In the genomic region with DNA sequence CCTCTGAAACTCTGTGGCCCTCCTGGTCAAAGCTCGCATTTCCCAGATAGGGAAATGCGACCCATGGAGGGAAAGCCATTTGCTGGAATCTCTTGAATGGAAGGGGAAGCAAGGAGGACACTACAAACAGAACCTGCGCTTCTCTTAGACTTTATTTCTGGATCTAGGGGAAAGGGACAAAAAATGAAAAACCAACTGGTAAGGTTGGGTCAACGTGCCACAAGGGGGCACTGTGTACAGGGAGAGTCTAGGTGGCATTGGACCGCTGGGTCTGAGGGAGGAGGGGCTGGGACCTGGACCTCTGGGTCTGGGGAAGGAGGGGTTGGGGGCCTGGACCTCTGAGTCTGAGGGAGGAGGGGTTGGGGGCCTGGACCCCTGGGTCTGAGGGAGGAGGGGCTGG, we compare ENCODE assay signal across 8 cellular contexts. TPM values are rescaled to one million over a fixed set of nuclear protein-coding genes. Genes with fewer than 3 reads are reported as not detected.
DNase-seq lines count a peak whose midpoint lies in the region; ATAC-seq lines count a peak whose summit lies in the region.

No MANE protein-coding gene starts in this region.

- peak; percentile 42 for DNase-seq in activated CD4-positive, CD25-positive, alpha-beta regulatory T cell treated with anti-CD3 and anti-CD28 coated beads, Interleukin-2, amount 50 U/mL, for 72 hours
- DNase-seq in activated CD4-positive, CD25-positive, alpha-beta regulatory T cell (lab: John Stamatoyannopoulos, UW) = no peak
- DNase-seq in RPMI8226 = peak; percentile 62
- peak; percentile 52 for DNase-seq in dermis blood vessel endothelial cell
- DNase-seq in stimulated activated CD4-positive, alpha-beta T cell treated with anti-CD3 and anti-CD28 coated beads, Interleukin-1b, Interleukin-23, amount 100 ng/mL, for 48 hours = peak; percentile 31
- no peak for DNase-seq in SHP77 treated with DMSO at 0.1 percent for 48 hours (lab: John Stamatoyannopoulos, UW)

- no peak for ATAC-seq in HG03354 (IDR thresholded peaks at IDR 0.05; ENCODE audit: poor library complexity, severe bottlenecking, unreplicated experiment)
- no peak for ATAC-seq in HG02678 (IDR thresholded peaks at IDR 0.05; ENCODE audit: unreplicated experiment)

RNA-seq across cellular contexts. Expression of gene KLK4, which starts 5.0 kb away (rescaled TPM):
- not detected in 2 replicates for total RNA-seq in dermis blood vessel endothelial cell

RNA-seq across cellular contexts. Expression of gene KLK2, which starts 33.0 kb away (rescaled TPM):
- total RNA-seq in dermis blood vessel endothelial cell = 0.14 TPM in 1 of 2 replicates, not detected in the other

RNA-seq across cellular contexts. Expression of gene KLK5, which starts 46.6 kb away (rescaled TPM):
- not detected in 2 replicates for total RNA-seq in dermis blood vessel endothelial cell

RNA-seq across cellular contexts. Expression of gene KLK3, which starts 51.5 kb away (rescaled TPM):
- not detected in 2 replicates for total RNA-seq in dermis blood vessel endothelial cell

Comparison
In these comparisons a context has a peak if more than half of its experiments do, and no peak if none do; other contexts are left out.
1. DNase-seq: peak in activated CD4-positive, CD25-positive, alpha-beta regulatory T cell treated with anti-CD3 and anti-CD28 coated beads, Interleukin-2, amount 50 U/mL, for 72 hours (single experiment), RPMI8226 (single experiment), dermis blood vessel endothelial cell (single experiment) and stimulated activated CD4-positive, alpha-beta T cell treated with anti-CD3 and anti-CD28 coated beads, Interleukin-1b, Interleukin-23, amount 100 ng/mL, for 48 hours (single experiment); none in activated CD4-positive, CD25-positive, alpha-beta regulatory T cell (0 of 4) and SHP77 treated with DMSO at 0.1 percent for 48 hours (single experiment).